ENCODE assay signal across 8 cellular contexts in genomic region chr2:179263460-179264237, GRCh38. TPM values are rescaled to one million over a fixed set of nuclear protein-coding genes. Genes with fewer than 3 reads are reported as not detected.
DNase-seq lines count a peak whose midpoint lies in the region; ATAC-seq and TF ChIP-seq lines count a peak whose summit lies in the region.

No MANE protein-coding gene starts in this region.

- TF ChIP-seq CTCF in DND-41 (IDR thresholded peaks at IDR 0.05; ENCODE audit: borderline replicate concordance, extremely low read depth, low read length, poor library complexity, severe bottlenecking) (no peak), mammary epithelial cell (conservative IDR thresholded peaks at IDR 0.05 in 1 of 2, IDR thresholded peaks at IDR 0.05 in 1 of 2; ENCODE audit: extremely low read depth in 1 of 2, insufficient read depth in 1 of 2, low read depth in 1 of 2, low read length in 2 of 2) (no peak), gastrocnemius medialis (IDR thresholded peaks at IDR 0.05 in 4 of 5, conservative IDR thresholded peaks at IDR 0.05 in 1 of 5) (no peak)

- no TSS peak for BruUV-seq in mammary epithelial cell (replicated peaks; lab: Mats Ljungman, UMichigan)

- H3K4me2 ChIP-seq in DND-41 (ENCODE audit: insufficient read depth, low read length) (peak overlapping the region; percentile 86), mammary epithelial cell (ENCODE audit: insufficient read depth, low read depth, low read length) (peak overlapping the region; percentile 97)

- CTCF ChIA-PET in mammary epithelial cell (lab: Charles Lee; ENCODE audit: low non-redundant PET), result no interaction called here

- intact Hi-C loops in mammary epithelial cell (cut with micrococcal nuclease) (loop anchor here (5.0 kb wide), 2 partner anchors 79 to 194 kb away; no protein-coding TSS in a partner anchor), gastrocnemius medialis (cut with DNase I; ENCODE audit: low total_unique reads) (no loop called here)

- DNase-seq in DND-41 (peak; percentile 49), HPDE6-E6E7 (ENCODE audit: extremely low spot score) (peak; percentile 15), SK-MEL-5 (ENCODE audit: low read depth, low spot score) (peak; percentile 60), mammary epithelial cell (peak; percentile 59), iPS-NIHi11 (ENCODE audit: low spot score) (peak; percentile 34), gastrocnemius medialis (peak; percentile 48 to 56)

- ATAC-seq in DND-41 (ENCODE audit: insufficient read depth, low read depth) (peak; percentile 58), GM21381 (IDR thresholded peaks at IDR 0.05; ENCODE audit: unreplicated experiment) (peak; percentile 32), gastrocnemius medialis (peak; percentile 46 to 61), GM18870 (IDR thresholded peaks at IDR 0.05; ENCODE audit: unreplicated experiment) (no peak)

- peak overlapping the region; percentile 71 for H3K27ac ChIP-seq in DND-41 (ENCODE audit: low read length)
- peak overlapping the region; percentile 86 for H3K27ac ChIP-seq in mammary epithelial cell (ENCODE audit: insufficient read depth, low read depth, low read length)
- peak overlapping the region; percentile 78 to 82 (median 80) for H3K27ac ChIP-seq in gastrocnemius medialis

- 2% methylated on average over 17 of the region's 47 CpGs for WGBS in mammary epithelial cell (ENCODE audit: low coverage, missing lambda C conversion rate)

- H2AFZ ChIP-seq in DND-41 (ENCODE audit: low read depth, low read length) (peak overlapping the region; percentile 94), mammary epithelial cell (ENCODE audit: low read depth, low read length) (peak overlapping the region; percentile 96)

- TF ChIP-seq POLR2A in gastrocnemius medialis (IDR thresholded peaks at IDR 0.05), result no peak

- H3K27me3 ChIP-seq in DND-41 (ENCODE audit: insufficient read depth, low read length, poor library complexity), result peaks cover 12% of the 10 kb centered on the region
- H3K27me3 ChIP-seq in mammary epithelial cell (ENCODE audit: insufficient read depth, low read length), result no peaks in the 10 kb centered on the region
- H3K27me3 ChIP-seq in gastrocnemius medialis, result no peaks in the 10 kb centered on the region

- H3K79me2 ChIP-seq in DND-41 (ENCODE audit: insufficient read depth, low read length) (peaks cover 43% of the 10 kb centered on the region), mammary epithelial cell (ENCODE audit: insufficient read depth, low read length) (peaks cover 55% of the 10 kb centered on the region)

- in situ Hi-C loops in SK-MEL-5 (cut with HindIII; ENCODE audit: low pct_unique_long_range_greater_than_20kb, low sequenced_read_pairs), result no loop called here
- in situ Hi-C loops in mammary epithelial cell (cut with MboI; ENCODE audit: low sequenced_read_pairs in 2 of 2), result no loop called here
- in situ Hi-C loops in gastrocnemius medialis (cut with MboI; ENCODE audit: low sequenced_read_pairs in 4 of 4), result loop anchor here in 1 of 4 donors (10.0 kb wide), 1 partner anchor 81 kb away; no protein-coding TSS in a partner anchor

- H3K4me1 ChIP-seq in DND-41 (ENCODE audit: insufficient read depth, low read length) (peaks cover 25% of the 10 kb centered on the region), mammary epithelial cell (ENCODE audit: insufficient read depth, low read length) (peaks cover 30% of the 10 kb centered on the region), gastrocnemius medialis (peaks cover 7 to 22% of the 10 kb centered on the region in 2 donors)

- H4K20me1 ChIP-seq in DND-41 (ENCODE audit: insufficient read depth, low read length), result peaks cover 4% of the 10 kb centered on the region; the same call in 1 of the 2 replicates
- no peaks in the 10 kb centered on the region for H4K20me1 ChIP-seq in mammary epithelial cell (ENCODE audit: insufficient read depth, low read length)

- peak overlapping the region; percentile 78 to 86 for H3K4me3 ChIP-seq in DND-41 (ENCODE audit: low read depth in 1 of 2, low read length in 2 of 2)
- peak overlapping the region; percentile 61 to 80 (median 64) for H3K4me3 ChIP-seq in mammary epithelial cell (replicated peaks in 1 of 3; ENCODE audit: insufficient read depth in 1 of 3, low read depth in 2 of 3, low read length in 3 of 3)
- H3K4me3 ChIP-seq in gastrocnemius medialis, result peak overlapping the region; percentile 77 to 94 (median 88)

- H3K36me3 ChIP-seq in DND-41 (ENCODE audit: insufficient read depth, low read length) (no peaks in the 10 kb centered on the region; the same call in 1 of the 2 replicates), mammary epithelial cell (ENCODE audit: insufficient read depth, low read length) (no peaks in the 10 kb centered on the region), gastrocnemius medialis (no peaks in the 10 kb centered on the region)

- dilution Hi-C loops in mammary epithelial cell (cut with HindIII; ENCODE audit: low sequenced_read_pairs), result no loop called here

- H3K9me3 ChIP-seq in DND-41 (ENCODE audit: insufficient read depth, low read length, severe bottlenecking) (no peaks in the 10 kb centered on the region), mammary epithelial cell (replicated peaks; ENCODE audit: insufficient read depth, low read length) (no peaks in the 10 kb centered on the region), gastrocnemius medialis (no peaks in the 10 kb centered on the region)

- H3K9ac ChIP-seq in DND-41 (ENCODE audit: low read depth, low read length), result peak overlapping the region; percentile 84
- peak overlapping the region; percentile 91 for H3K9ac ChIP-seq in mammary epithelial cell (ENCODE audit: insufficient read depth, low read length)

RNA-seq across cellular contexts. Expression of gene SESTD1, which starts 1.0 kb away (rescaled TPM):
- 14.3 and 26.0 TPM in 2 replicates for total RNA-seq in SK-MEL-5 (2014; rRNA removed; shearing (Covaris generic))
- 18.9 and 19.0 TPM in 2 replicates for polyA plus RNA-seq in SK-MEL-5 (2015; cell fraction: cytosol; rRNA removed)
- 33.6 and 36.9 TPM in 2 replicates for polyA plus RNA-seq in SK-MEL-5 (2015; cell fraction: nucleus; rRNA removed)
- total RNA-seq in mammary epithelial cell (10 to 100 TPM; 20.7 to 32.1 TPM), gastrocnemius medialis (10 to 100 TPM in 1 of 4 donors, 1 to 10 TPM in 3; 4.1 to 11.0 (median 8.6) TPM)
- polyA plus RNA-seq in mammary epithelial cell, result 24.6 TPM
- 65.0 TPM for polyA minus RNA-seq in mammary epithelial cell
